1 cellular context compared by ENCODE assay signal in genomic region chr10:72107325-72108003, GRCh38.
TF ChIP-seq lines count a peak whose summit lies in the region.

No MANE protein-coding gene starts in this region.

TF ChIP-seq in IMR-90, 13 proteins besides CTCF, POLR2A, EP300 and RAD21:
- TF ChIP-seq CHD1 (IDR thresholded peaks at IDR 0.05; ENCODE audit: low read depth, low read length) (no peak), MAZ (IDR thresholded peaks at IDR 0.05; ENCODE audit: borderline replicate concordance, low read depth, low read length) (no peak), BHLHE40 (IDR thresholded peaks at IDR 0.05; ENCODE audit: low read depth, low read length) (no peak), NFE2L2 (IDR thresholded peaks at IDR 0.05; ENCODE audit: low read depth, low read length) (no peak), ELK1 (IDR thresholded peaks at IDR 0.05; ENCODE audit: borderline replicate concordance, low read depth, low read length) (no peak), FOS (IDR thresholded peaks at IDR 0.05; ENCODE audit: low read depth, low read length) (no peak), RFX5 (IDR thresholded peaks at IDR 0.05; ENCODE audit: low read depth, low read length) (no peak), USF2 (IDR thresholded peaks at IDR 0.05; ENCODE audit: low read depth, low read length) (no peak), CEBPB (IDR thresholded peaks at IDR 0.05; ENCODE audit: low read depth, low read length) (no peak), RCOR1 (IDR thresholded peaks at IDR 0.05; ENCODE audit: insufficient replicate concordance, low read length) (no peak), MXI1 (IDR thresholded peaks at IDR 0.05; ENCODE audit: borderline replicate concordance, low read depth, low read length) (no peak), SMC3 (IDR thresholded peaks at IDR 0.05; ENCODE audit: low read depth, low read length) (no peak), MAFK (IDR thresholded peaks at IDR 0.05; ENCODE audit: low read depth, low read length) (no peak)
